18 cellular contexts compared by ENCODE assay signal in the genomic region with DNA sequence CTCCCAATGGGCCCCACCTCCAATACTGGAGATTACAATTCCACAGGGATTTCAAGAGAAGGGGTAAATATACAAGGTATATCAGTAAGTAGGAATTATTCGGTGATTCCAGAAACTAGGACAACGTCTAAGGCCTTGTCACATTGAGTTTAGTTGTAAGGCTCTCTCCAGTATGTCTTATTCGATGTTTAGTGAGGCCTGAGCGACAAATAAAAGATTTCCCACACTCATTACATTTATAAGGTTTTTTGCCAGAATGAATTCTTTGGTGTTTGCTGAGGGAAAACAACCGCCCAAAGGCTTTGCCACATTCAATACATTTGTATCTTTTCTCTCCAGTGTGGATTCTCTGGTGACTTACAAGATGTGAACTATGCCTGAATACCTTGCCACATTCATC. TPM values are rescaled to one million over a fixed set of nuclear protein-coding genes. Genes with fewer than 3 reads are reported as not detected.
DNase-seq lines count a peak whose midpoint lies in the region; ATAC-seq and TF ChIP-seq lines count a peak whose summit lies in the region.
"Had no signal": no experiment of that assay in that cellular context is flagged by ENCODE, and none has a peak within 500 bp of the region (broad histone marks: within the 10 kb centered on the region; RNA-seq: fewer than 3 reads in every experiment).

No MANE protein-coding gene starts in this region.

- peaks cover 25% of the 10 kb centered on the region for H3F3A ChIP-seq in neural progenitor cell (ENCODE audit: low read depth)

- H3K79me2 ChIP-seq in neural progenitor cell (ENCODE audit: low read depth) = peaks cover 10% of the 10 kb centered on the region

- peaks cover 73 to 98% (median 87%) of the 10 kb centered on the region in 11 experiments for H3K36me3 ChIP-seq in BLaER1 treated with 17β-estradiol and CSF1 and Interleukin-3, amounts not matched to agents 10 nM and 100 nM
- H3K36me3 ChIP-seq in adipocyte (ENCODE audit: control insufficient read depth, insufficient read depth, low read length, severe bottlenecking) (peaks cover 66% of the 10 kb centered on the region), iPS-20b (ENCODE audit: insufficient read depth, low read depth, low read length) (peaks cover 66% of the 10 kb centered on the region), neural progenitor cell (peaks cover 58% of the 10 kb centered on the region)

- H3K9me3 ChIP-seq in BLaER1 treated with 17β-estradiol and CSF1 and Interleukin-3, amounts not matched to agents 10 nM and 100 nM (replicated peaks in 1 of 11) = peaks cover 100% of the 10 kb centered on the region in 11 experiments
- H3K9me3 ChIP-seq in adipocyte (ENCODE audit: control insufficient read depth, low read length) (peaks cover 100% of the 10 kb centered on the region), iPS-20b (ENCODE audit: insufficient read depth, low read depth, low read length) (peaks cover 99% of the 10 kb centered on the region), neural progenitor cell (ENCODE audit: low read depth) (peaks cover 82% of the 10 kb centered on the region)

- H3K4me2 ChIP-seq in BLaER1 treated with 17β-estradiol and CSF1 and Interleukin-3, amounts not matched to agents 10 nM and 100 nM = no peak overlapping the region
- H3K4me2 ChIP-seq in neural progenitor cell = no peak overlapping the region

- no peaks in the 10 kb centered on the region for H3K4me1 ChIP-seq in BLaER1 treated with 17β-estradiol and CSF1 and Interleukin-3, amounts not matched to agents 10 nM and 100 nM
- H3K4me1 ChIP-seq in adipocyte (ENCODE audit: control insufficient read depth, insufficient read depth, low read length) = no peaks in the 10 kb centered on the region
- H3K4me1 ChIP-seq in iPS-20b (ENCODE audit: insufficient read depth, low read length) = no peaks in the 10 kb centered on the region
- H3K4me1 ChIP-seq in neural progenitor cell = no peaks in the 10 kb centered on the region
- H3K4me1 ChIP-seq: Caco-2, SJSA1 had no signal

- no peak for TF ChIP-seq CTCF in neural progenitor cell (IDR thresholded peaks at IDR 0.05)

- no peak overlapping the region for H2AFZ ChIP-seq in neural progenitor cell (replicated peaks)

- ATAC-seq in GM21737 (IDR thresholded peaks at IDR 0.05; ENCODE audit: unreplicated experiment) (no peak), GM21367 (IDR thresholded peaks at IDR 0.05; ENCODE audit: unreplicated experiment) (no peak)

- H3K9me3 Mint-ChIP-seq in neural progenitor cell = peaks cover 91% of the 10 kb centered on the region

- no peaks in the 10 kb centered on the region for H4K20me1 ChIP-seq in BLaER1 treated with 17β-estradiol and CSF1 and Interleukin-3, amounts not matched to agents 10 nM and 100 nM
- H4K20me1 ChIP-seq in neural progenitor cell (ENCODE audit: low read depth) = no peaks in the 10 kb centered on the region

- no peaks in the 10 kb centered on the region for H3K27me3 Mint-ChIP-seq in neural progenitor cell (ENCODE audit: insufficient read depth, low read depth)
- H3K27me3 Mint-ChIP-seq: CD4-positive, alpha-beta memory T cell had no signal

- H3K4me3 Mint-ChIP-seq in neural progenitor cell = no peak overlapping the region
- H3K4me3 Mint-ChIP-seq: CD4-positive, alpha-beta memory T cell had no signal

- no peak overlapping the region for H3K9ac ChIP-seq in BLaER1 treated with 17β-estradiol and CSF1 and Interleukin-3, amounts not matched to agents 10 nM and 100 nM
- no peak overlapping the region for H3K9ac ChIP-seq in adipocyte (ENCODE audit: low read length)
- H3K9ac ChIP-seq in iPS-20b (ENCODE audit: low read depth, low read length) = no peak overlapping the region
- no peak overlapping the region for H3K9ac ChIP-seq in neural progenitor cell

- no peaks in the 10 kb centered on the region for H3K27me3 ChIP-seq in BLaER1 treated with 17β-estradiol and CSF1 and Interleukin-3, amounts not matched to agents 10 nM and 100 nM
- H3K27me3 ChIP-seq in adipocyte (replicated peaks; ENCODE audit: control insufficient read depth, insufficient read depth, low read length) = no peaks in the 10 kb centered on the region
- H3K27me3 ChIP-seq in iPS-20b (ENCODE audit: insufficient read depth, low read length) = no peaks in the 10 kb centered on the region
- H3K27me3 ChIP-seq in neural progenitor cell = no peaks in the 10 kb centered on the region
- H3K27me3 ChIP-seq: MG63, SJSA1 had no signal

- H3K4me3 ChIP-seq in BLaER1 treated with 17β-estradiol and CSF1 and Interleukin-3, amounts not matched to agents 10 nM and 100 nM = peak overlapping the region; percentile 2 to 44 (median 27); a peak in 12 of 20 replicates
- H3K4me3 ChIP-seq in adipocyte (ENCODE audit: low read length) (peak overlapping the region; percentile 74), iPS-20b (ENCODE audit: low read length) (peak overlapping the region; percentile 14), neural progenitor cell (peak overlapping the region; percentile 10)
- H3K4me3 ChIP-seq: MG63, SJSA1 had no signal

- DNase-seq in adipocyte (ENCODE audit: low read depth) = no peak
- no peak for DNase-seq in neural progenitor cell (ENCODE audit: low spot score)
- no peak for DNase-seq in NK-92 treated with Interleukin-12 subunit alpha and Interleukin-12 subunit beta, amount 100 ng/mL, for 24 hours (lab: John Stamatoyannopoulos, UW)
- no peak for DNase-seq in NCI-H1930 (lab: John Stamatoyannopoulos, UW)
- DNase-seq: C1 segment of cervical spinal cord; Caco-2; CD4-positive, alpha-beta memory T cell; KBM-7; MG63; NCI-H2029 treated with DMSO at 0.1 percent for 48 hours; NCI-H526 treated with DMSO at 0.1 percent for 48 hours; Right ventricle myocardium superior; RPMI8226 had no signal

- H3K27ac Mint-ChIP-seq in neural progenitor cell = no peak overlapping the region
- H3K27ac Mint-ChIP-seq: CD4-positive, alpha-beta memory T cell had no signal

- H3K4me1 Mint-ChIP-seq in neural progenitor cell = no peaks in the 10 kb centered on the region
- H3K4me1 Mint-ChIP-seq: CD4-positive, alpha-beta memory T cell had no signal

- H3K36me3 Mint-ChIP-seq in neural progenitor cell = peaks cover 61% of the 10 kb centered on the region

- no peak overlapping the region for H3K27ac ChIP-seq in BLaER1 treated with 17β-estradiol and CSF1 and Interleukin-3, amounts not matched to agents 10 nM and 100 nM
- H3K27ac ChIP-seq in iPS-20b (ENCODE audit: low read length) (no peak overlapping the region), neural progenitor cell (no peak overlapping the region)
- H3K27ac ChIP-seq: SJSA1 had no signal

RNA-seq across cellular contexts. Expression of a gene that starts 19.1 kb away (rescaled TPM):
- 17.6 and 18.3 TPM in 2 replicates for total RNA-seq in neural progenitor cell (ENCODE audit: low replicate concordance)

RNA-seq across cellular contexts. Expression of a gene that starts 25.0 kb away (rescaled TPM):
- 26.8 and 38.4 TPM in 2 replicates for total RNA-seq in neural progenitor cell (ENCODE audit: low replicate concordance)

RNA-seq across cellular contexts. Expression of a gene that starts 56.7 kb away (rescaled TPM):
- total RNA-seq in neural progenitor cell (ENCODE audit: low replicate concordance) = 8.3 and 8.8 TPM in 2 replicates

Comparison
In these comparisons a context has a peak if more than half of its experiments do, and no peak if none do; other contexts are left out.
1. H3K4me3 ChIP-seq: peak in every context shown above with its lines; median percentile 74 in adipocyte; 27 in BLaER1 treated with 17β-estradiol and CSF1 and Interleukin-3, amounts not matched to agents 10 nM and 100 nM; 14 in iPS-20b; 10 in neural progenitor cell.